ENCODE assay signal across 8 cellular contexts in the genomic region with DNA sequence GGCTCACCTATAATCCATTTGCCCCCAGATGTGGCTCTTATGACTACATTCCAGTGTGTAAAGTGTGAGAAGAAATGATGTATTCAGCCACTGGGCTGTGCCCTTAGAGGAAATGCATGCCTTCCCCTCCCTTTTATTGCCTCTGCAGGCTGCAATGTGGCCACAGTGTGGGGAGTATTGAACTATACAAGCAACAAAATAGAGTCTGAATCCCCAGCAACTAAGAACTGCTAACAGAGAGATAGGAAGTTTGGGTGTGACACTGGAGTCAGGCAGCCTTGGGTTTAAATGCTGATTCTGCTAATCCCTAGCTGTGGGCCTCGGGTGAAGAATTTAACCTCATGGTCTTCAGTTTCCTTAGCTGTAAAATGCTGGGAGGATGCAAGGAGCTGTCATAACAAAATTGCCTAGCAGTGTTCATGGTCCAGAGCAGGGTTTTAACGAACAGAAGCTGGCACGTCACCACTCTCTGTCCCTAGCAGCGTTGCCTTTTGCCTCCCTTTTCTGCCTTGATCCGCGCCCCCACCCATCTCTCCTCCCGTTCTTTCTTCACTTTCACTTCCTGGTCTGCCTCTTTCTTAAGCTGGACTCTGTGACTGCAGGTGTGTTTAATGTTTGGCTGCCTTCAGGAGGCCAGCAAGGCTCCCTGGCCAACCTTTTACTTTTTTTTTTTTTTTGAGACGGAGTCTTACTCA. TPM values are rescaled to one million over a fixed set of nuclear protein-coding genes. Genes with fewer than 3 reads are reported as not detected.
A peak's percentile ranks its signal among the peaks of the same experiment; 100 is the strongest.
DNase-seq lines count a peak whose midpoint lies in the region; ATAC-seq lines count a peak whose summit lies in the region.

No MANE protein-coding gene starts in this region.

- H3K4me3 ChIP-seq in mucosa of rectum (ENCODE audit: low read length in 2 of 2), result peak overlapping the region; percentile 54 to 68

- peak; percentile 29 for ATAC-seq in activated CD8-positive, alpha-beta T cell treated with anti-CD3 and anti-CD28 coated beads, Interleukin-2, amount 10 ng/mL, durations not matched to agents 7 days and 5 days
- ATAC-seq in HG02970 (IDR thresholded peaks at IDR 0.05; ENCODE audit: low FRiP score, unreplicated experiment), result no peak
- no peak for ATAC-seq in HG03354 (IDR thresholded peaks at IDR 0.05; ENCODE audit: poor library complexity, severe bottlenecking, unreplicated experiment)

- no peaks in the 10 kb centered on the region for H3K36me3 ChIP-seq in mucosa of rectum (ENCODE audit: control insufficient read depth in 2 of 2, insufficient read depth in 2 of 2, low read length in 2 of 2)

- no peaks in the 10 kb centered on the region for H3K36me3 Mint-ChIP-seq in activated CD8-positive, alpha-beta T cell treated with anti-CD3 and anti-CD28 coated beads, Interleukin-2, amount 10 ng/mL, durations not matched to agents 7 days and 5 days (ENCODE audit: low read depth)

- H3K27me3 Mint-ChIP-seq in activated CD8-positive, alpha-beta T cell treated with anti-CD3 and anti-CD28 coated beads, Interleukin-2, amount 10 ng/mL, durations not matched to agents 7 days and 5 days (ENCODE audit: low read depth), result no peaks in the 10 kb centered on the region

- peaks cover 16 to 18% of the 10 kb centered on the region in 2 donors for H3K4me1 ChIP-seq in mucosa of rectum (ENCODE audit: control insufficient read depth in 2 of 2, insufficient read depth in 2 of 2, low read length in 2 of 2)

- no peaks in the 10 kb centered on the region for H3K27me3 ChIP-seq in mucosa of rectum (ENCODE audit: control insufficient read depth in 2 of 2, insufficient read depth in 2 of 2, low read length in 2 of 2)

- in situ Hi-C loops in KBM-7 (cut with MboI; ENCODE audit: low pct_unique_long_range_greater_than_20kb, low sequenced_read_pairs), result no loop called here

- H3K4me3 Mint-ChIP-seq in activated CD8-positive, alpha-beta T cell treated with anti-CD3 and anti-CD28 coated beads, Interleukin-2, amount 10 ng/mL, durations not matched to agents 7 days and 5 days, result peak overlapping the region; percentile 58

- CTCF ChIA-PET in activated CD8-positive, alpha-beta T cell treated with anti-CD3 and anti-CD28 coated beads, Interleukin-2, amount 10 ng/mL, durations not matched to agents 7 days and 5 days (lab: Charles Lee), result interaction anchor here (0.6 kb wide), 1 partner anchor 1381 kb away, joined by 3 read pairs; no protein-coding TSS in a partner anchor

- peak overlapping the region; percentile 80 for H3K27ac Mint-ChIP-seq in activated CD8-positive, alpha-beta T cell treated with anti-CD3 and anti-CD28 coated beads, Interleukin-2, amount 10 ng/mL, durations not matched to agents 7 days and 5 days

- H3K9ac ChIP-seq in mucosa of rectum (ENCODE audit: low read depth in 1 of 2, low read length in 2 of 2), result peak overlapping the region; percentile 41 to 56

- H3K4me1 Mint-ChIP-seq in activated CD8-positive, alpha-beta T cell treated with anti-CD3 and anti-CD28 coated beads, Interleukin-2, amount 10 ng/mL, durations not matched to agents 7 days and 5 days (ENCODE audit: low read depth), result peaks cover 54% of the 10 kb centered on the region

- H3K9me3 ChIP-seq in mucosa of rectum (ENCODE audit: control insufficient read depth in 2 of 2, low read length in 2 of 2), result no peaks in the 10 kb centered on the region

- DNase-seq in EL (peak; percentile 21), KBM-7 (peak; percentile 73), 8988T (no peak)
- DNase-seq in activated CD8-positive, alpha-beta T cell treated with anti-CD3 and anti-CD28 coated beads, Interleukin-2, amount 10 ng/mL, durations not matched to agents 7 days and 5 days, result peak; percentile 52
- DNase-seq in stimulated activated naive CD4-positive, alpha-beta T cell treated with Interleukin-2 at 50 U/mL for 16 hours (lab: John Stamatoyannopoulos, UW), result no peak

- no peaks in the 10 kb centered on the region for H3K9me3 Mint-ChIP-seq in activated CD8-positive, alpha-beta T cell treated with anti-CD3 and anti-CD28 coated beads, Interleukin-2, amount 10 ng/mL, durations not matched to agents 7 days and 5 days (ENCODE audit: insufficient read depth)

- POLR2A ChIA-PET in activated CD8-positive, alpha-beta T cell treated with anti-CD3 and anti-CD28 coated beads, Interleukin-2, amount 10 ng/mL, durations not matched to agents 7 days and 5 days (lab: Charles Lee), result no interaction called here

- peak overlapping the region; percentile 78 to 87 for H3K27ac ChIP-seq in mucosa of rectum (ENCODE audit: low read depth in 2 of 2, low read length in 2 of 2)

RNA-seq across cellular contexts. Expression of a gene that starts 50.4 kb away (rescaled TPM):
- 100 to 1,000 TPM; 288 to 292 TPM for total RNA-seq in activated CD8-positive, alpha-beta T cell treated with anti-CD3 and anti-CD28 coated beads, Interleukin-2, amount 10 ng/mL, durations not matched to agents 7 days and 5 days

Comparison
In these comparisons a context has a peak if more than half of its experiments do, and no peak if none do; other contexts are left out.
1. DNase-seq: peak in EL (single experiment), KBM-7 (single experiment) and activated CD8-positive, alpha-beta T cell treated with anti-CD3 and anti-CD28 coated beads, Interleukin-2, amount 10 ng/mL, durations not matched to agents 7 days and 5 days (single experiment); none in stimulated activated naive CD4-positive, alpha-beta T cell treated with Interleukin-2 at 50 U/mL for 16 hours (single experiment) and 8988T (single experiment).